19 cellular contexts compared by ENCODE assay signal in the genomic region with DNA sequence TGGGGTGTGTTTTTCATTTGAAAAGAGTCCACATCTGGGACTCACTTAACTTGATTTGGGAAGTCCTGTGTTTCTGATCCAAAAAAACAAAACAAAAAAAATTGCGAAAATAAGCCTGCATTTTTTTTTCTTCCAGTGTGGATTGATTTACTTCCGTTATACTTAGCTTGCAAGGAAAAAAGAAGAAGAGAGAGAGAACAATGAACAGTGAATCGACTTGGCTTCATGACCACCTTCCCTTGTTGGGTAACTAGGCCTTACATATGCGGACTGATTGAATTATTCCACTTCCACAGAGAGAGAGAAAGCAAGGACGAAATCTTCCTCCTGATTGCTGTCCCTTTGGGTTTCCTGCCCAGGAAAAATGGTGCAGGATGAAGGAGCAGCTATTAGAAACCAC.
DNase-seq lines count a peak whose midpoint lies in the region; ATAC-seq and TF ChIP-seq lines count a peak whose summit lies in the region.
"Had no signal": no experiment of that assay in that cellular context is flagged by ENCODE, and none has a peak within 500 bp of the region (broad histone marks: within the 10 kb centered on the region; RNA-seq: fewer than 3 reads in every experiment).

No MANE protein-coding gene starts in this region.

- TF ChIP-seq CTCF in GM23338 (conservative IDR thresholded peaks at IDR 0.05; ENCODE audit: low read depth in 2 of 2) (no peak), neural progenitor cell (IDR thresholded peaks at IDR 0.05) (no peak), adrenal gland (IDR thresholded peaks at IDR 0.05) (no peak)

- H3K4me1 ChIP-seq in GM23338 (ENCODE audit: insufficient read depth) (peaks cover 4% of the 10 kb centered on the region; the same call in 1 of the 2 replicates), neural progenitor cell (peaks cover 6% of the 10 kb centered on the region), adrenal gland (replicated peaks in 1 of 2) (no peaks in the 10 kb centered on the region)
- H3K4me1 ChIP-seq: BLaER1 had no signal

- TF ChIP-seq POLR2A in adrenal gland (IDR thresholded peaks at IDR 0.05), result no peak

- DNase-seq in GM23338 (ENCODE audit: low spot score) (no peak), fibroblast of gingiva (ENCODE audit: low read depth) (peak; percentile 82), neural progenitor cell (ENCODE audit: low spot score) (no peak), cerebellum (ENCODE audit: low spot score) (no peak), NCI-H345 treated with DMSO at 0.1 percent for 48 hours (lab: John Stamatoyannopoulos, UW; ENCODE audit: unreplicated experiment) (no peak), adrenal gland (no peak), AML-193 (lab: John Stamatoyannopoulos, UW) (no peak)
- DNase-seq: CD4-positive, alpha-beta memory T cell; DMS153; GDM1; GOT3; NCI-H1092 treated with DMSO at 0.1 percent for 48 hours; NCI-H2081; NCI-H2171 treated with DMSO at 0.1 percent for 48 hours; NCI-H446 treated with DMSO at 0.1 percent for 48 hours; NK-92 treated with Interleukin-12 subunit alpha and Interleukin-12 subunit beta, amount 100 ng/mL, for 24 hours had no signal

- H3K36me3 Mint-ChIP-seq in GM23338 (ENCODE audit: low read depth) (no peaks in the 10 kb centered on the region), neural progenitor cell (no peaks in the 10 kb centered on the region)
- H3K36me3 Mint-ChIP-seq: CD4-positive, alpha-beta memory T cell had no signal

- H4K20me1 ChIP-seq in GM23338 (replicated peaks; ENCODE audit: insufficient read depth) (no peaks in the 10 kb centered on the region), neural progenitor cell (ENCODE audit: low read depth) (no peaks in the 10 kb centered on the region)
- H4K20me1 ChIP-seq: BLaER1 had no signal

- ATAC-seq in GM23338, result no peak
- ATAC-seq: K562, Right ventricle myocardium inferior had no signal

- no peaks in the 10 kb centered on the region for H3F3A ChIP-seq in GM23338 (replicated peaks; ENCODE audit: low read depth)
- no peaks in the 10 kb centered on the region for H3F3A ChIP-seq in neural progenitor cell (ENCODE audit: low read depth)

- no peak overlapping the region for H3K9ac ChIP-seq in neural progenitor cell
- H3K9ac ChIP-seq: BLaER1 had no signal

- no peaks in the 10 kb centered on the region for H3K9me2 ChIP-seq in GM23338 (ENCODE audit: insufficient read depth)

- H3K36me3 ChIP-seq in GM23338 (ENCODE audit: insufficient read depth) (no peaks in the 10 kb centered on the region), neural progenitor cell (no peaks in the 10 kb centered on the region), adrenal gland (replicated peaks in 1 of 2) (no peaks in the 10 kb centered on the region)
- H3K36me3 ChIP-seq: BLaER1 had no signal

- H3K4me3 Mint-ChIP-seq in GM23338 (no peak overlapping the region), neural progenitor cell (no peak overlapping the region)
- H3K4me3 Mint-ChIP-seq: CD4-positive, alpha-beta memory T cell had no signal

- 81 to 91% (median 88%) methylated on average over 5 of the region's 5 CpGs for WGBS in adrenal gland, 4 donors

- intact Hi-C loops in adrenal gland (cut with DNase I), result no loop called here

- H3K4me3 ChIP-seq in GM23338 (no peak overlapping the region), neural progenitor cell (no peak overlapping the region), adrenal gland (no peak overlapping the region)
- H3K4me3 ChIP-seq: BLaER1, K562 had no signal

- no peaks in the 10 kb centered on the region for H3K27me3 ChIP-seq in GM23338 (ENCODE audit: insufficient read depth)
- no peaks in the 10 kb centered on the region for H3K27me3 ChIP-seq in neural progenitor cell
- no peaks in the 10 kb centered on the region for H3K27me3 ChIP-seq in adrenal gland
- H3K27me3 ChIP-seq: BLaER1 had no signal

- H3K4me2 ChIP-seq in GM23338 (no peak overlapping the region), neural progenitor cell (no peak overlapping the region)
- H3K4me2 ChIP-seq: BLaER1 had no signal

- H3K27me3 Mint-ChIP-seq in GM23338 (ENCODE audit: insufficient read depth, low read depth, poor library complexity) (no peaks in the 10 kb centered on the region), neural progenitor cell (ENCODE audit: insufficient read depth, low read depth) (no peaks in the 10 kb centered on the region)
- H3K27me3 Mint-ChIP-seq: CD4-positive, alpha-beta memory T cell had no signal

- H2AFZ ChIP-seq in GM23338 (peak overlapping the region; percentile 79), neural progenitor cell (replicated peaks) (peak overlapping the region; percentile 77)

- H3K9me3 Mint-ChIP-seq in GM23338, result peaks cover 2% of the 10 kb centered on the region; the same call in 1 of the 3 replicates
- no peaks in the 10 kb centered on the region for H3K9me3 Mint-ChIP-seq in neural progenitor cell

- H3K4me1 Mint-ChIP-seq in GM23338, result peaks cover 4% of the 10 kb centered on the region; the same call in 2 of the 3 replicates
- H3K4me1 Mint-ChIP-seq in neural progenitor cell, result no peaks in the 10 kb centered on the region
- H3K4me1 Mint-ChIP-seq: CD4-positive, alpha-beta memory T cell had no signal

- H3K27ac Mint-ChIP-seq in GM23338 (no peak overlapping the region), neural progenitor cell (no peak overlapping the region)
- H3K27ac Mint-ChIP-seq: CD4-positive, alpha-beta memory T cell had no signal

- no peaks in the 10 kb centered on the region for H3K79me2 ChIP-seq in GM23338 (replicated peaks; ENCODE audit: insufficient read depth)
- no peaks in the 10 kb centered on the region for H3K79me2 ChIP-seq in neural progenitor cell (ENCODE audit: low read depth)

- no peaks in the 10 kb centered on the region for H3K9me3 ChIP-seq in neural progenitor cell (ENCODE audit: low read depth)
- no peaks in the 10 kb centered on the region for H3K9me3 ChIP-seq in adrenal gland (replicated peaks in 1 of 3)
- H3K9me3 ChIP-seq: BLaER1 had no signal

- H3K27ac ChIP-seq in GM23338 (ENCODE audit: low read depth) (no peak overlapping the region), neural progenitor cell (no peak overlapping the region), adrenal gland (no peak overlapping the region)
- H3K27ac ChIP-seq: BLaER1 had no signal

TF ChIP-seq in GM23338, 12 proteins besides CTCF, POLR2A, EP300 and RAD21 (continues in another document):
- no peak for TF ChIP-seq EZH2phosphoT487 (IDR thresholded peaks at IDR 0.05; ENCODE audit: unreplicated experiment)
- TF ChIP-seq, protein P1, sequence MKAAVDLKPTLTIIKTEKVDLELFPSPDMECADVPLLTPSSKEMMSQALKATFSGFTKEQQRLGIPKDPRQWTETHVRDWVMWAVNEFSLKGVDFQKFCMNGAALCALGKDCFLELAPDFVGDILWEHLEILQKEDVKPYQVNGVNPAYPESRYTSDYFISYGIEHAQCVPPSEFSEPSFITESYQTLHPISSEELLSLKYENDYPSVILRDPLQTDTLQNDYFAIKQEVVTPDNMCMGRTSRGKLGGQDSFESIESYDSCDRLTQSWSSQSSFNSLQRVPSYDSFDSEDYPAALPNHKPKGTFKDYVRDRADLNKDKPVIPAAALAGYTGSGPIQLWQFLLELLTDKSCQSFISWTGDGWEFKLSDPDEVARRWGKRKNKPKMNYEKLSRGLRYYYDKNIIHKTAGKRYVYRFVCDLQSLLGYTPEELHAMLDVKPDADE (IDR thresholded peaks at IDR 0.05), result no peak
- TF ChIP-seq, protein P2, sequence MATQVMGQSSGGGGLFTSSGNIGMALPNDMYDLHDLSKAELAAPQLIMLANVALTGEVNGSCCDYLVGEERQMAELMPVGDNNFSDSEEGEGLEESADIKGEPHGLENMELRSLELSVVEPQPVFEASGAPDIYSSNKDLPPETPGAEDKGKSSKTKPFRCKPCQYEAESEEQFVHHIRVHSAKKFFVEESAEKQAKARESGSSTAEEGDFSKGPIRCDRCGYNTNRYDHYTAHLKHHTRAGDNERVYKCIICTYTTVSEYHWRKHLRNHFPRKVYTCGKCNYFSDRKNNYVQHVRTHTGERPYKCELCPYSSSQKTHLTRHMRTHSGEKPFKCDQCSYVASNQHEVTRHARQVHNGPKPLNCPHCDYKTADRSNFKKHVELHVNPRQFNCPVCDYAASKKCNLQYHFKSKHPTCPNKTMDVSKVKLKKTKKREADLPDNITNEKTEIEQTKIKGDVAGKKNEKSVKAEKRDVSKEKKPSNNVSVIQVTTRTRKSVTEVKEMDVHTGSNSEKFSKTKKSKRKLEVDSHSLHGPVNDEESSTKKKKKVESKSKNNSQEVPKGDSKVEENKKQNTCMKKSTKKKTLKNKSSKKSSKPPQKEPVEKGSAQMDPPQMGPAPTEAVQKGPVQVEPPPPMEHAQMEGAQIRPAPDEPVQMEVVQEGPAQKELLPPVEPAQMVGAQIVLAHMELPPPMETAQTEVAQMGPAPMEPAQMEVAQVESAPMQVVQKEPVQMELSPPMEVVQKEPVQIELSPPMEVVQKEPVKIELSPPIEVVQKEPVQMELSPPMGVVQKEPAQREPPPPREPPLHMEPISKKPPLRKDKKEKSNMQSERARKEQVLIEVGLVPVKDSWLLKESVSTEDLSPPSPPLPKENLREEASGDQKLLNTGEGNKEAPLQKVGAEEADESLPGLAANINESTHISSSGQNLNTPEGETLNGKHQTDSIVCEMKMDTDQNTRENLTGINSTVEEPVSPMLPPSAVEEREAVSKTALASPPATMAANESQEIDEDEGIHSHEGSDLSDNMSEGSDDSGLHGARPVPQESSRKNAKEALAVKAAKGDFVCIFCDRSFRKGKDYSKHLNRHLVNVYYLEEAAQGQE (IDR thresholded peaks at IDR 0.05; ENCODE audit: unreplicated experiment), result no peak
- TF ChIP-seq CREB1 (CRISPR knock-in tag; IDR thresholded peaks at IDR 0.05; ENCODE audit: low read depth), result no peak
- TF ChIP-seq NANOG (IDR thresholded peaks at IDR 0.05; ENCODE audit: borderline replicate concordance), result no peak
